10 cellular contexts compared by ENCODE assay signal in genomic region chr20:35542990-35543389, GRCh38. TPM values are rescaled to one million over a fixed set of nuclear protein-coding genes. Genes with fewer than 3 reads are reported as not detected.
DNase-seq lines count a peak whose midpoint lies in the region; ATAC-seq and TF ChIP-seq lines count a peak whose summit lies in the region.
"Had no signal": no experiment of that assay in that cellular context is flagged by ENCODE, and none has a peak within 500 bp of the region (broad histone marks: within the 10 kb centered on the region; RNA-seq: fewer than 3 reads in every experiment).

No MANE protein-coding gene starts in this region.

- no peak for DNase-seq in activated naive CD4-positive, alpha-beta T cell treated with anti-CD3 and anti-CD28 coated beads, Interleukin-2, amount 10 ng/mL, durations not matched to agents 7 days and 5 days
- DNase-seq in activated naive CD4-positive, alpha-beta T cell (lab: John Stamatoyannopoulos, UW): no peak
- DNase-seq in WTC11 (ENCODE audit: low spot score) (no peak), glutamatergic neuron (no peak), NOMO-1 treated with dmso at 0.1 percent for 144 hours (lab: John Stamatoyannopoulos, UW; ENCODE audit: unreplicated experiment) (no peak), NCI-H2196 (lab: John Stamatoyannopoulos, UW; ENCODE audit: unreplicated experiment) (no peak)
- DNase-seq: NK-92 treated with Interleukin-12 subunit alpha and Interleukin-12 subunit beta, amount 100 ng/mL, for 24 hours had no signal

- H3K4me1 Mint-ChIP-seq in activated naive CD4-positive, alpha-beta T cell treated with anti-CD3 and anti-CD28 coated beads, Interleukin-2, amount 10 ng/mL, durations not matched to agents 7 days and 5 days: peaks cover 24% of the 10 kb centered on the region
- peaks cover 16% of the 10 kb centered on the region for H3K4me1 Mint-ChIP-seq in WTC11
- H3K4me1 Mint-ChIP-seq in glutamatergic neuron (ENCODE audit: low read depth, unreplicated experiment): peaks cover 11% of the 10 kb centered on the region
- peaks cover 16% of the 10 kb centered on the region for H3K4me1 Mint-ChIP-seq in stimulated activated memory B cell treated with anti-CD40 and anti-IgM and Interleukin-4, amounts not matched to agents 10 μg/mL and 1 μg/mL and 100 μg/mL, for 72 hours

- no peak for ATAC-seq in WTC11
- ATAC-seq in stimulated activated memory B cell treated with anti-CD40 and anti-IgM and Interleukin-4, amounts not matched to agents 10 μg/mL and 1 μg/mL and 100 μg/mL, for 72 hours: no peak
- ATAC-seq in GM21786 (IDR thresholded peaks at IDR 0.05; ENCODE audit: unreplicated experiment): no peak

- no peaks in the 10 kb centered on the region for H3K27me3 Mint-ChIP-seq in activated naive CD4-positive, alpha-beta T cell treated with anti-CD3 and anti-CD28 coated beads, Interleukin-2, amount 10 ng/mL, durations not matched to agents 7 days and 5 days
- H3K27me3 Mint-ChIP-seq in WTC11 (ENCODE audit: low read depth): no peaks in the 10 kb centered on the region; the same call in 1 of the 2 replicates
- peaks cover 11% of the 10 kb centered on the region for H3K27me3 Mint-ChIP-seq in glutamatergic neuron (ENCODE audit: unreplicated experiment)
- no peaks in the 10 kb centered on the region for H3K27me3 Mint-ChIP-seq in stimulated activated memory B cell treated with anti-CD40 and anti-IgM and Interleukin-4, amounts not matched to agents 10 μg/mL and 1 μg/mL and 100 μg/mL, for 72 hours

- POLR2A ChIA-PET in WTC11 (lab: Charles Lee): interaction anchor here (0.6 to 1.9 kb wide), 5 partner anchors 16 to 411 kb away, joined by 3 to 7 read pairs (median 5); partner anchors contain the start of genes SCAND1 and SPAG4

- no peak for TF ChIP-seq CTCF in WTC11 (IDR thresholded peaks at IDR 0.05)
- no peak for TF ChIP-seq CTCF in glutamatergic neuron (IDR thresholded peaks at IDR 0.05; ENCODE audit: partially characterized antibody, unreplicated experiment)

- peak overlapping the region; percentile 50 for H3K27ac Mint-ChIP-seq in activated naive CD4-positive, alpha-beta T cell treated with anti-CD3 and anti-CD28 coated beads, Interleukin-2, amount 10 ng/mL, durations not matched to agents 7 days and 5 days
- H3K27ac Mint-ChIP-seq in WTC11: peak overlapping the region; percentile 73; the same call in 1 of the 2 replicates
- peak overlapping the region; percentile 90 for H3K27ac Mint-ChIP-seq in glutamatergic neuron (ENCODE audit: unreplicated experiment)
- H3K27ac Mint-ChIP-seq in stimulated activated memory B cell treated with anti-CD40 and anti-IgM and Interleukin-4, amounts not matched to agents 10 μg/mL and 1 μg/mL and 100 μg/mL, for 72 hours: peak overlapping the region; percentile 76

- no peaks in the 10 kb centered on the region for H3K9me3 Mint-ChIP-seq in activated naive CD4-positive, alpha-beta T cell treated with anti-CD3 and anti-CD28 coated beads, Interleukin-2, amount 10 ng/mL, durations not matched to agents 7 days and 5 days
- H3K9me3 Mint-ChIP-seq in WTC11 (no peaks in the 10 kb centered on the region), glutamatergic neuron (ENCODE audit: unreplicated experiment) (peaks cover 6% of the 10 kb centered on the region)
- no peaks in the 10 kb centered on the region for H3K9me3 Mint-ChIP-seq in stimulated activated memory B cell treated with anti-CD40 and anti-IgM and Interleukin-4, amounts not matched to agents 10 μg/mL and 1 μg/mL and 100 μg/mL, for 72 hours

- CTCF ChIA-PET in activated naive CD4-positive, alpha-beta T cell treated with anti-CD3 and anti-CD28 coated beads, Interleukin-2, amount 10 ng/mL, durations not matched to agents 7 days and 5 days (lab: Charles Lee): interaction anchor here (0.9 kb wide), 1 partner anchor 80 kb away, joined by 3 read pairs; no protein-coding TSS in a partner anchor
- CTCF ChIA-PET in WTC11 (lab: Charles Lee): interaction anchor here (1.0 to 4.3 kb wide), 5 partner anchors 58 to 88 kb away, joined by 3 to 41 read pairs (median 11); partner anchors contain the start of gene CEP250

- H3K36me3 Mint-ChIP-seq in activated naive CD4-positive, alpha-beta T cell treated with anti-CD3 and anti-CD28 coated beads, Interleukin-2, amount 10 ng/mL, durations not matched to agents 7 days and 5 days: peaks cover 5% of the 10 kb centered on the region
- peaks cover 10% of the 10 kb centered on the region for H3K36me3 Mint-ChIP-seq in WTC11
- peaks cover 7% of the 10 kb centered on the region for H3K36me3 Mint-ChIP-seq in glutamatergic neuron (ENCODE audit: unreplicated experiment)
- peaks cover 9% of the 10 kb centered on the region for H3K36me3 Mint-ChIP-seq in stimulated activated memory B cell treated with anti-CD40 and anti-IgM and Interleukin-4, amounts not matched to agents 10 μg/mL and 1 μg/mL and 100 μg/mL, for 72 hours

- peak overlapping the region; percentile 85 for H3K4me3 Mint-ChIP-seq in activated naive CD4-positive, alpha-beta T cell treated with anti-CD3 and anti-CD28 coated beads, Interleukin-2, amount 10 ng/mL, durations not matched to agents 7 days and 5 days
- H3K4me3 Mint-ChIP-seq in WTC11 (peak overlapping the region; percentile 83), glutamatergic neuron (ENCODE audit: unreplicated experiment) (peak overlapping the region; percentile 92)
- H3K4me3 Mint-ChIP-seq in stimulated activated memory B cell treated with anti-CD40 and anti-IgM and Interleukin-4, amounts not matched to agents 10 μg/mL and 1 μg/mL and 100 μg/mL, for 72 hours: peak overlapping the region; percentile 87

TF ChIP-seq in WTC11, 78 proteins besides CTCF, POLR2A, EP300 and RAD21:
- TF ChIP-seq CBFB (CRISPR knock-in tag; IDR thresholded peaks at IDR 0.05; ENCODE audit: low read depth) (no peak), ZNF232 (CRISPR knock-in tag; IDR thresholded peaks at IDR 0.05) (no peak), SP1 (CRISPR knock-in tag; conservative IDR thresholded peaks at IDR 0.05) (no peak)
- TF ChIP-seq, protein P1, sequence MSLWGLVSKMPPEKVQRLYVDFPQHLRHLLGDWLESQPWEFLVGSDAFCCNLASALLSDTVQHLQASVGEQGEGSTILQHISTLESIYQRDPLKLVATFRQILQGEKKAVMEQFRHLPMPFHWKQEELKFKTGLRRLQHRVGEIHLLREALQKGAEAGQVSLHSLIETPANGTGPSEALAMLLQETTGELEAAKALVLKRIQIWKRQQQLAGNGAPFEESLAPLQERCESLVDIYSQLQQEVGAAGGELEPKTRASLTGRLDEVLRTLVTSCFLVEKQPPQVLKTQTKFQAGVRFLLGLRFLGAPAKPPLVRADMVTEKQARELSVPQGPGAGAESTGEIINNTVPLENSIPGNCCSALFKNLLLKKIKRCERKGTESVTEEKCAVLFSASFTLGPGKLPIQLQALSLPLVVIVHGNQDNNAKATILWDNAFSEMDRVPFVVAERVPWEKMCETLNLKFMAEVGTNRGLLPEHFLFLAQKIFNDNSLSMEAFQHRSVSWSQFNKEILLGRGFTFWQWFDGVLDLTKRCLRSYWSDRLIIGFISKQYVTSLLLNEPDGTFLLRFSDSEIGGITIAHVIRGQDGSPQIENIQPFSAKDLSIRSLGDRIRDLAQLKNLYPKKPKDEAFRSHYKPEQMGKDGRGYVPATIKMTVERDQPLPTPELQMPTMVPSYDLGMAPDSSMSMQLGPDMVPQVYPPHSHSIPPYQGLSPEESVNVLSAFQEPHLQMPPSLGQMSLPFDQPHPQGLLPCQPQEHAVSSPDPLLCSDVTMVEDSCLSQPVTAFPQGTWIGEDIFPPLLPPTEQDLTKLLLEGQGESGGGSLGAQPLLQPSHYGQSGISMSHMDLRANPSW (CRISPR knock-in tag; conservative IDR thresholded peaks at IDR 0.05; ENCODE audit: low read depth): no peak
TF ChIP-seq in WTC11: peak in this region for 0.

RNA-seq across cellular contexts. Expression of gene ERGIC3, which starts 1.1 kb away (rescaled TPM):
- 168 to 181 TPM (median 179 TPM) in 3 replicates for total RNA-seq in WTC11 (2021)
- 233 TPM for total RNA-seq in glutamatergic neuron (ENCODE audit: unreplicated experiment)

RNA-seq across cellular contexts. Expression of gene C20orf173, which starts 13.5 kb away (rescaled TPM):
- not detected in 3 replicates for total RNA-seq in WTC11 (2021)
- not detected for total RNA-seq in glutamatergic neuron (ENCODE audit: unreplicated experiment)
- total RNA-seq: glomerular endothelial cell had no signal
